ENCODE assay signal across 1 cellular context in the genomic region with DNA sequence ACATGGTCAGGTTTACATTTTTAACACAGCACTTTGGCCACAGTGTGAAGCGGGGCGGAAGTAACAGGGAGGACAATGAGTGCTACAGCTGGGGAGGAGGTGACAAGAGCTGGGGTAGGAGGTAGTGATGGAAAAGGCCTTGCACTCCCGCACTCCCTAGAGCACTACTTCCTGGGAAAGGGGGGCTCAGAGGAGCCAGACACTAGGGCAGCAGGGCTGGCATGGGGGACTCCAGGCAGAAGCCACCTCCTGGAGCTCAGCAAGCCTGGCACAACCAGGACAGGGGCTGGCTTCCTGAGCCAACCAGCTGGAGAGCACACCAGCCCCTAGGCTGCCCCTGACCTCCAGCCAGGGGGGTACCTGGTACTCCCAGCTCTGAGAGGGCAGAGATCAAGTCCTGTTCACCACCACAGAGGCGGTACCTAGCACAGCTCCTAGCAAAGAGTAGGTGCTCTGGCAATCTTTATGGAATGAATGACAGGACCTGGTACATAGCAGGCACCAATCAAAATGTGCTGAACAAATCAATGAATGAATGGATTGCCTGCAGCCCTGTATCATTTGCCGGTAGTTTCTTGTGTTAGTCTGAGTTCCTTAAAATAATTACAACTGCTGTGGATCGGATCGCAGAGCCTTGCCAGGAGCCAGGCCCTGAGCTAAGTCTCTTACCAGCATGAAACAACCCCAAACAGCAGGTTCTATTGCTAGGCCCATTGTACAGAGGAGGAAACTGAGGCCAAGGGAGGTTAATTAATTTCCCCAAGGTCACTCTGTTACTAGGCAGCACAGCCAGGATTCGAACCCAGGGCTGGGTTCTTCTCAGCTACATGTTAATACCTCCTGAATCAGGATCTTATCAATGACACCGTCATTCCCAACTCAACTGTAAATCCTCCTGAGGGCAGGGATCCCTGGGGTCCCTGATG.
TF ChIP-seq lines count a peak whose summit lies in the region.

No MANE protein-coding gene starts in this region.

TF ChIP-seq in HepG2, 621 proteins besides CTCF, POLR2A, EP300 and RAD21 (continued from another document and continues in another):
- no peak for TF ChIP-seq MAZ (IDR thresholded peaks at IDR 0.05; ENCODE audit: borderline replicate concordance, low read depth, low read length)
- peak; percentile 32; the same call in 1 of the 2 replicates for TF ChIP-seq MAZ (CRISPR knock-in tag; IDR thresholded peaks at IDR 0.05; ENCODE audit: low read depth)
- TF ChIP-seq ZBTB7A (CRISPR knock-in tag; IDR thresholded peaks at IDR 0.05): peak; percentile 74; the same call in 1 of the 2 replicates
- TF ChIP-seq MTA1 (CRISPR knock-in tag; IDR thresholded peaks at IDR 0.05; ENCODE audit: borderline replicate concordance): no peak
- TF ChIP-seq KLF12 (CRISPR knock-in tag; IDR thresholded peaks at IDR 0.05; ENCODE audit: borderline replicate concordance): no peak
- TF ChIP-seq NFYB (CRISPR knock-in tag; IDR thresholded peaks at IDR 0.05): peak; percentile 64
- TF ChIP-seq SP2 (CRISPR knock-in tag; IDR thresholded peaks at IDR 0.05): peak; percentile 58
- no peak for TF ChIP-seq PITX1 (CRISPR knock-in tag; IDR thresholded peaks at IDR 0.05)
- TF ChIP-seq PCBP2 (optimal IDR thresholded peaks at IDR 0.05; ENCODE audit: low read depth, low read length, poor library complexity, severe bottlenecking): no peak
- TF ChIP-seq NFIC (IDR thresholded peaks at IDR 0.05; ENCODE audit: low read length): no peak
- no peak for TF ChIP-seq RNF2 (conservative IDR thresholded peaks at IDR 0.05; ENCODE audit: low read depth)
- TF ChIP-seq ZNF629 (CRISPR knock-in tag; conservative IDR thresholded peaks at IDR 0.05): peak; percentile 96
- TF ChIP-seq HOXA7 (CRISPR knock-in tag; IDR thresholded peaks at IDR 0.05): no peak
- no peak for TF ChIP-seq NFE2L2 (IDR thresholded peaks at IDR 0.05; ENCODE audit: low read length)
- TF ChIP-seq ZNF256 (CRISPR knock-in tag; conservative IDR thresholded peaks at IDR 0.05): no peak
- TF ChIP-seq ZSCAN21 (CRISPR knock-in tag; IDR thresholded peaks at IDR 0.05; ENCODE audit: borderline replicate concordance): peak; percentile 43; the same call in 1 of the 2 replicates
- TF ChIP-seq ZNF33A (CRISPR knock-in tag; IDR thresholded peaks at IDR 0.05; ENCODE audit: borderline replicate concordance): no peak
- no peak for TF ChIP-seq FOXM1 (CRISPR knock-in tag; IDR thresholded peaks at IDR 0.05)
- TF ChIP-seq SIX4 (CRISPR knock-in tag; IDR thresholded peaks at IDR 0.05): no peak
- no peak for TF ChIP-seq MTF1 (CRISPR knock-in tag; IDR thresholded peaks at IDR 0.05)
- TF ChIP-seq FOXK1 (CRISPR knock-in tag; IDR thresholded peaks at IDR 0.05; ENCODE audit: borderline replicate concordance, low read depth): no peak
- no peak for TF ChIP-seq ZNF274 (CRISPR knock-in tag; IDR thresholded peaks at IDR 0.05)
- TF ChIP-seq MIER3 (CRISPR knock-in tag; IDR thresholded peaks at IDR 0.05; ENCODE audit: borderline replicate concordance): no peak
- TF ChIP-seq ZNF598 (CRISPR knock-in tag; IDR thresholded peaks at IDR 0.05; ENCODE audit: borderline replicate concordance): peak; percentile 13; the same call in 1 of the 2 replicates
- no peak for TF ChIP-seq ZFY (CRISPR knock-in tag; IDR thresholded peaks at IDR 0.05)
- TF ChIP-seq NFE2 (CRISPR knock-in tag; IDR thresholded peaks at IDR 0.05): no peak
- no peak for TF ChIP-seq ONECUT2 (CRISPR knock-in tag; IDR thresholded peaks at IDR 0.05)
- TF ChIP-seq RFX1 (IDR thresholded peaks at IDR 0.05): no peak
- TF ChIP-seq ZNF737 (CRISPR knock-in tag; IDR thresholded peaks at IDR 0.05; ENCODE audit: borderline replicate concordance): no peak
- TF ChIP-seq GABPB1 (CRISPR knock-in tag; IDR thresholded peaks at IDR 0.05): peak; percentile 55; the same call in 1 of the 2 replicates
- TF ChIP-seq ZGPAT (CRISPR knock-in tag; IDR thresholded peaks at IDR 0.05): 0 out of 2 replicates have a peak, but pooled peaks have one; percentile 35
- TF ChIP-seq SSRP1 (CRISPR knock-in tag; IDR thresholded peaks at IDR 0.05): no peak
- TF ChIP-seq GZF1 (CRISPR knock-in tag; IDR thresholded peaks at IDR 0.05): no peak
- no peak for TF ChIP-seq ZNF234 (CRISPR knock-in tag; conservative IDR thresholded peaks at IDR 0.05)
- TF ChIP-seq SMYD3 (CRISPR knock-in tag; IDR thresholded peaks at IDR 0.05): no peak
- no peak for TF ChIP-seq AFF4 (CRISPR knock-in tag; IDR thresholded peaks at IDR 0.05)
- no peak for TF ChIP-seq ATF1 (CRISPR knock-in tag; IDR thresholded peaks at IDR 0.05)
- TF ChIP-seq KDM5A (IDR thresholded peaks at IDR 0.05; ENCODE audit: borderline replicate concordance, low read length): no peak
- no peak for TF ChIP-seq ZC3H4 (CRISPR knock-in tag; IDR thresholded peaks at IDR 0.05; ENCODE audit: borderline replicate concordance)
- TF ChIP-seq DBP (CRISPR knock-in tag; IDR thresholded peaks at IDR 0.05; ENCODE audit: not compliant biosample characterization): no peak
- no peak for TF ChIP-seq U2AF2 (IDR thresholded peaks at IDR 0.05; ENCODE audit: low read depth, low read length)
- no peak for TF ChIP-seq ARNT2 (CRISPR knock-in tag; IDR thresholded peaks at IDR 0.05; ENCODE audit: low read depth)
- TF ChIP-seq, protein P1, sequence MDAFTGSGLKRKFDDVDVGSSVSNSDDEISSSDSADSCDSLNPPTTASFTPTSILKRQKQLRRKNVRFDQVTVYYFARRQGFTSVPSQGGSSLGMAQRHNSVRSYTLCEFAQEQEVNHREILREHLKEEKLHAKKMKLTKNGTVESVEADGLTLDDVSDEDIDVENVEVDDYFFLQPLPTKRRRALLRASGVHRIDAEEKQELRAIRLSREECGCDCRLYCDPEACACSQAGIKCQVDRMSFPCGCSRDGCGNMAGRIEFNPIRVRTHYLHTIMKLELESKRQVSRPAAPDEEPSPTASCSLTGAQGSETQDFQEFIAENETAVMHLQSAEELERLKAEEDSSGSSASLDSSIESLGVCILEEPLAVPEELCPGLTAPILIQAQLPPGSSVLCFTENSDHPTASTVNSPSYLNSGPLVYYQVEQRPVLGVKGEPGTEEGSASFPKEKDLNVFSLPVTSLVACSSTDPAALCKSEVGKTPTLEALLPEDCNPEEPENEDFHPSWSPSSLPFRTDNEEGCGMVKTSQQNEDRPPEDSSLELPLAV (CRISPR knock-in tag; conservative IDR thresholded peaks at IDR 0.05; ENCODE audit: low read depth): no peak
- no peak for TF ChIP-seq HMG20A (CRISPR knock-in tag; IDR thresholded peaks at IDR 0.05; ENCODE audit: borderline replicate concordance)
- no peak for TF ChIP-seq SRSF9 (IDR thresholded peaks at IDR 0.05; ENCODE audit: borderline replicate concordance, insufficient read depth, low read depth, low read length, poor library complexity, severe bottlenecking)
- TF ChIP-seq NCOA5 (CRISPR knock-in tag; IDR thresholded peaks at IDR 0.05): no peak
- TF ChIP-seq ZNF383 (CRISPR knock-in tag; IDR thresholded peaks at IDR 0.05; ENCODE audit: borderline replicate concordance): no peak
- TF ChIP-seq ZBTB1 (CRISPR knock-in tag; IDR thresholded peaks at IDR 0.05; ENCODE audit: borderline replicate concordance): no peak
- no peak for TF ChIP-seq THAP9 (CRISPR knock-in tag; IDR thresholded peaks at IDR 0.05; ENCODE audit: borderline replicate concordance)
- TF ChIP-seq ZNF790 (CRISPR knock-in tag; IDR thresholded peaks at IDR 0.05; ENCODE audit: borderline replicate concordance): no peak
- no peak for TF ChIP-seq ZNF703 (CRISPR knock-in tag; IDR thresholded peaks at IDR 0.05; ENCODE audit: borderline replicate concordance)
- TF ChIP-seq ZNF430 (CRISPR knock-in tag; IDR thresholded peaks at IDR 0.05): no peak
- no peak for TF ChIP-seq RAD51 (IDR thresholded peaks at IDR 0.05; ENCODE audit: borderline replicate concordance)
- TF ChIP-seq ZNF367 (CRISPR knock-in tag; IDR thresholded peaks at IDR 0.05; ENCODE audit: borderline replicate concordance): no peak
- TF ChIP-seq, protein P2, sequence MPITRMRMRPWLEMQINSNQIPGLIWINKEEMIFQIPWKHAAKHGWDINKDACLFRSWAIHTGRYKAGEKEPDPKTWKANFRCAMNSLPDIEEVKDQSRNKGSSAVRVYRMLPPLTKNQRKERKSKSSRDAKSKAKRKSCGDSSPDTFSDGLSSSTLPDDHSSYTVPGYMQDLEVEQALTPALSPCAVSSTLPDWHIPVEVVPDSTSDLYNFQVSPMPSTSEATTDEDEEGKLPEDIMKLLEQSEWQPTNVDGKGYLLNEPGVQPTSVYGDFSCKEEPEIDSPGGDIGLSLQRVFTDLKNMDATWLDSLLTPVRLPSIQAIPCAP (CRISPR knock-in tag; IDR thresholded peaks at IDR 0.05; ENCODE audit: low read depth): no peak
- TF ChIP-seq ZNF292 (CRISPR knock-in tag; IDR thresholded peaks at IDR 0.05; ENCODE audit: borderline replicate concordance, low read depth): no peak
